In genomic region chr2:229852565-229852964, GRCh38 we compare ENCODE assay signal across 8 cellular contexts.
DNase-seq lines count a peak whose midpoint lies in the region; ATAC-seq and TF ChIP-seq lines count a peak whose summit lies in the region.

No MANE protein-coding gene starts in this region.

- no peak overlapping the region for H2AFZ ChIP-seq in neural progenitor cell (replicated peaks)

- H3K4me1 ChIP-seq in neural progenitor cell, result no peaks in the 10 kb centered on the region

- peak overlapping the region; percentile 5 for H3K27ac Mint-ChIP-seq in activated CD8-positive, alpha-beta T cell treated with anti-CD3 and anti-CD28 coated beads, Interleukin-2, amount 10 ng/mL, durations not matched to agents 7 days and 5 days
- H3K27ac Mint-ChIP-seq in neural progenitor cell, result no peak overlapping the region

- no peaks in the 10 kb centered on the region for H3F3A ChIP-seq in neural progenitor cell (ENCODE audit: low read depth)

- H3K4me1 Mint-ChIP-seq in activated CD8-positive, alpha-beta T cell treated with anti-CD3 and anti-CD28 coated beads, Interleukin-2, amount 10 ng/mL, durations not matched to agents 7 days and 5 days (ENCODE audit: low read depth), result peaks cover 38% of the 10 kb centered on the region
- H3K4me1 Mint-ChIP-seq in neural progenitor cell, result no peaks in the 10 kb centered on the region

- peaks cover 49% of the 10 kb centered on the region for H3K36me3 Mint-ChIP-seq in activated CD8-positive, alpha-beta T cell treated with anti-CD3 and anti-CD28 coated beads, Interleukin-2, amount 10 ng/mL, durations not matched to agents 7 days and 5 days (ENCODE audit: low read depth)
- H3K36me3 Mint-ChIP-seq in neural progenitor cell, result peaks cover 27% of the 10 kb centered on the region

- H3K27me3 Mint-ChIP-seq in activated CD8-positive, alpha-beta T cell treated with anti-CD3 and anti-CD28 coated beads, Interleukin-2, amount 10 ng/mL, durations not matched to agents 7 days and 5 days (ENCODE audit: low read depth), result no peaks in the 10 kb centered on the region
- no peaks in the 10 kb centered on the region for H3K27me3 Mint-ChIP-seq in neural progenitor cell (ENCODE audit: insufficient read depth, low read depth)

- H3K27ac ChIP-seq in neural progenitor cell, result no peak overlapping the region

- no peaks in the 10 kb centered on the region for H3K9me3 Mint-ChIP-seq in activated CD8-positive, alpha-beta T cell treated with anti-CD3 and anti-CD28 coated beads, Interleukin-2, amount 10 ng/mL, durations not matched to agents 7 days and 5 days (ENCODE audit: insufficient read depth)
- H3K9me3 Mint-ChIP-seq in neural progenitor cell, result no peaks in the 10 kb centered on the region

- CTCF ChIA-PET in activated CD8-positive, alpha-beta T cell treated with anti-CD3 and anti-CD28 coated beads, Interleukin-2, amount 10 ng/mL, durations not matched to agents 7 days and 5 days (lab: Charles Lee), result interaction anchor here (0.7 to 3.5 kb wide), 8 partner anchors 10 to 72 kb away, joined by 3 to 13 read pairs (median 4); no protein-coding TSS in a partner anchor

- H3K4me3 Mint-ChIP-seq in activated CD8-positive, alpha-beta T cell treated with anti-CD3 and anti-CD28 coated beads, Interleukin-2, amount 10 ng/mL, durations not matched to agents 7 days and 5 days, result no peak overlapping the region
- no peak overlapping the region for H3K4me3 Mint-ChIP-seq in neural progenitor cell

- TF ChIP-seq CTCF in fibroblast of the aortic adventitia (IDR thresholded peaks at IDR 0.05; ENCODE audit: insufficient read depth, low read length) (no peak), neural progenitor cell (IDR thresholded peaks at IDR 0.05) (no peak), omental fat pad (IDR thresholded peaks at IDR 0.05) (no peak)

- H3K4me2 ChIP-seq in neural progenitor cell, result no peak overlapping the region

- peaks cover 79% of the 10 kb centered on the region for H3K79me2 ChIP-seq in neural progenitor cell (ENCODE audit: low read depth)

- H3K9ac ChIP-seq in neural progenitor cell, result no peak overlapping the region

- H3K4me3 ChIP-seq in fibroblast of the aortic adventitia (ENCODE audit: low read depth, low read length), result no peak overlapping the region
- H3K4me3 ChIP-seq in neural progenitor cell, result no peak overlapping the region

- POLR2A ChIA-PET in activated CD8-positive, alpha-beta T cell treated with anti-CD3 and anti-CD28 coated beads, Interleukin-2, amount 10 ng/mL, durations not matched to agents 7 days and 5 days (lab: Charles Lee), result interaction anchor here (1.2 kb wide), 1 partner anchor 69 kb away, joined by 4 read pairs; the partner anchor contains the start of gene TRIP12

- no peaks in the 10 kb centered on the region for H3K9me3 ChIP-seq in neural progenitor cell (ENCODE audit: low read depth)

- DNase-seq in activated CD8-positive, alpha-beta T cell treated with anti-CD3 and anti-CD28 coated beads, Interleukin-2, amount 10 ng/mL, durations not matched to agents 7 days and 5 days, result peak; percentile 63
- DNase-seq in fibroblast of the aortic adventitia (ENCODE audit: low read depth) (peak; percentile 61), neural progenitor cell (ENCODE audit: low spot score) (no peak), omental fat pad (ENCODE audit: low spot score) (no peak)
- peak; percentile 15 for DNase-seq in stimulated activated CD8-positive, alpha-beta memory T cell treated with anti-CD3 and anti-CD28 coated beads, Interleukin-15, amount 100 ng/mL, for 1 hour (ENCODE audit: low read depth)

- no peaks in the 10 kb centered on the region for H3K36me3 ChIP-seq in neural progenitor cell

- ATAC-seq in GM18909 (IDR thresholded peaks at IDR 0.05; ENCODE audit: poor library complexity, unreplicated experiment) (peak; percentile 83), HG03354 (IDR thresholded peaks at IDR 0.05; ENCODE audit: poor library complexity, severe bottlenecking, unreplicated experiment) (peak; percentile 87), HG02840 (IDR thresholded peaks at IDR 0.05; ENCODE audit: low FRiP score, unreplicated experiment) (no peak), omental fat pad (ENCODE audit: low FRiP score) (no peak)
- peak; percentile 94 for ATAC-seq in activated CD8-positive, alpha-beta T cell treated with anti-CD3 and anti-CD28 coated beads, Interleukin-2, amount 10 ng/mL, durations not matched to agents 7 days and 5 days

- H4K20me1 ChIP-seq in neural progenitor cell (ENCODE audit: low read depth), result peaks cover 5% of the 10 kb centered on the region

- H3K27me3 ChIP-seq in neural progenitor cell, result no peaks in the 10 kb centered on the region

Comparison
In these comparisons a context has a peak if more than half of its experiments do, and no peak if none do; other contexts are left out.
1. ATAC-seq: peak in GM18909 (single experiment), HG03354 (single experiment) and activated CD8-positive, alpha-beta T cell treated with anti-CD3 and anti-CD28 coated beads, Interleukin-2, amount 10 ng/mL, durations not matched to agents 7 days and 5 days (single experiment); none in HG02840 (single experiment) and omental fat pad (single experiment).
2. DNase-seq: peak in activated CD8-positive, alpha-beta T cell treated with anti-CD3 and anti-CD28 coated beads, Interleukin-2, amount 10 ng/mL, durations not matched to agents 7 days and 5 days (single experiment), fibroblast of the aortic adventitia (single experiment) and stimulated activated CD8-positive, alpha-beta memory T cell treated with anti-CD3 and anti-CD28 coated beads, Interleukin-15, amount 100 ng/mL, for 1 hour (single experiment); none in neural progenitor cell (single experiment) and omental fat pad (single experiment).